ENCODE assay signal across 1 cellular context in genomic region chr20:38854654-38855066, GRCh38.
A peak's percentile ranks its signal among the peaks of the same experiment; 100 is the strongest.
TF ChIP-seq lines count a peak whose summit lies in the region.

No MANE protein-coding gene starts in this region.

TF ChIP-seq in K562, 482 proteins besides CTCF, POLR2A, EP300 and RAD21 (continued from another document and continues in another):
- TF ChIP-seq, protein P1, sequence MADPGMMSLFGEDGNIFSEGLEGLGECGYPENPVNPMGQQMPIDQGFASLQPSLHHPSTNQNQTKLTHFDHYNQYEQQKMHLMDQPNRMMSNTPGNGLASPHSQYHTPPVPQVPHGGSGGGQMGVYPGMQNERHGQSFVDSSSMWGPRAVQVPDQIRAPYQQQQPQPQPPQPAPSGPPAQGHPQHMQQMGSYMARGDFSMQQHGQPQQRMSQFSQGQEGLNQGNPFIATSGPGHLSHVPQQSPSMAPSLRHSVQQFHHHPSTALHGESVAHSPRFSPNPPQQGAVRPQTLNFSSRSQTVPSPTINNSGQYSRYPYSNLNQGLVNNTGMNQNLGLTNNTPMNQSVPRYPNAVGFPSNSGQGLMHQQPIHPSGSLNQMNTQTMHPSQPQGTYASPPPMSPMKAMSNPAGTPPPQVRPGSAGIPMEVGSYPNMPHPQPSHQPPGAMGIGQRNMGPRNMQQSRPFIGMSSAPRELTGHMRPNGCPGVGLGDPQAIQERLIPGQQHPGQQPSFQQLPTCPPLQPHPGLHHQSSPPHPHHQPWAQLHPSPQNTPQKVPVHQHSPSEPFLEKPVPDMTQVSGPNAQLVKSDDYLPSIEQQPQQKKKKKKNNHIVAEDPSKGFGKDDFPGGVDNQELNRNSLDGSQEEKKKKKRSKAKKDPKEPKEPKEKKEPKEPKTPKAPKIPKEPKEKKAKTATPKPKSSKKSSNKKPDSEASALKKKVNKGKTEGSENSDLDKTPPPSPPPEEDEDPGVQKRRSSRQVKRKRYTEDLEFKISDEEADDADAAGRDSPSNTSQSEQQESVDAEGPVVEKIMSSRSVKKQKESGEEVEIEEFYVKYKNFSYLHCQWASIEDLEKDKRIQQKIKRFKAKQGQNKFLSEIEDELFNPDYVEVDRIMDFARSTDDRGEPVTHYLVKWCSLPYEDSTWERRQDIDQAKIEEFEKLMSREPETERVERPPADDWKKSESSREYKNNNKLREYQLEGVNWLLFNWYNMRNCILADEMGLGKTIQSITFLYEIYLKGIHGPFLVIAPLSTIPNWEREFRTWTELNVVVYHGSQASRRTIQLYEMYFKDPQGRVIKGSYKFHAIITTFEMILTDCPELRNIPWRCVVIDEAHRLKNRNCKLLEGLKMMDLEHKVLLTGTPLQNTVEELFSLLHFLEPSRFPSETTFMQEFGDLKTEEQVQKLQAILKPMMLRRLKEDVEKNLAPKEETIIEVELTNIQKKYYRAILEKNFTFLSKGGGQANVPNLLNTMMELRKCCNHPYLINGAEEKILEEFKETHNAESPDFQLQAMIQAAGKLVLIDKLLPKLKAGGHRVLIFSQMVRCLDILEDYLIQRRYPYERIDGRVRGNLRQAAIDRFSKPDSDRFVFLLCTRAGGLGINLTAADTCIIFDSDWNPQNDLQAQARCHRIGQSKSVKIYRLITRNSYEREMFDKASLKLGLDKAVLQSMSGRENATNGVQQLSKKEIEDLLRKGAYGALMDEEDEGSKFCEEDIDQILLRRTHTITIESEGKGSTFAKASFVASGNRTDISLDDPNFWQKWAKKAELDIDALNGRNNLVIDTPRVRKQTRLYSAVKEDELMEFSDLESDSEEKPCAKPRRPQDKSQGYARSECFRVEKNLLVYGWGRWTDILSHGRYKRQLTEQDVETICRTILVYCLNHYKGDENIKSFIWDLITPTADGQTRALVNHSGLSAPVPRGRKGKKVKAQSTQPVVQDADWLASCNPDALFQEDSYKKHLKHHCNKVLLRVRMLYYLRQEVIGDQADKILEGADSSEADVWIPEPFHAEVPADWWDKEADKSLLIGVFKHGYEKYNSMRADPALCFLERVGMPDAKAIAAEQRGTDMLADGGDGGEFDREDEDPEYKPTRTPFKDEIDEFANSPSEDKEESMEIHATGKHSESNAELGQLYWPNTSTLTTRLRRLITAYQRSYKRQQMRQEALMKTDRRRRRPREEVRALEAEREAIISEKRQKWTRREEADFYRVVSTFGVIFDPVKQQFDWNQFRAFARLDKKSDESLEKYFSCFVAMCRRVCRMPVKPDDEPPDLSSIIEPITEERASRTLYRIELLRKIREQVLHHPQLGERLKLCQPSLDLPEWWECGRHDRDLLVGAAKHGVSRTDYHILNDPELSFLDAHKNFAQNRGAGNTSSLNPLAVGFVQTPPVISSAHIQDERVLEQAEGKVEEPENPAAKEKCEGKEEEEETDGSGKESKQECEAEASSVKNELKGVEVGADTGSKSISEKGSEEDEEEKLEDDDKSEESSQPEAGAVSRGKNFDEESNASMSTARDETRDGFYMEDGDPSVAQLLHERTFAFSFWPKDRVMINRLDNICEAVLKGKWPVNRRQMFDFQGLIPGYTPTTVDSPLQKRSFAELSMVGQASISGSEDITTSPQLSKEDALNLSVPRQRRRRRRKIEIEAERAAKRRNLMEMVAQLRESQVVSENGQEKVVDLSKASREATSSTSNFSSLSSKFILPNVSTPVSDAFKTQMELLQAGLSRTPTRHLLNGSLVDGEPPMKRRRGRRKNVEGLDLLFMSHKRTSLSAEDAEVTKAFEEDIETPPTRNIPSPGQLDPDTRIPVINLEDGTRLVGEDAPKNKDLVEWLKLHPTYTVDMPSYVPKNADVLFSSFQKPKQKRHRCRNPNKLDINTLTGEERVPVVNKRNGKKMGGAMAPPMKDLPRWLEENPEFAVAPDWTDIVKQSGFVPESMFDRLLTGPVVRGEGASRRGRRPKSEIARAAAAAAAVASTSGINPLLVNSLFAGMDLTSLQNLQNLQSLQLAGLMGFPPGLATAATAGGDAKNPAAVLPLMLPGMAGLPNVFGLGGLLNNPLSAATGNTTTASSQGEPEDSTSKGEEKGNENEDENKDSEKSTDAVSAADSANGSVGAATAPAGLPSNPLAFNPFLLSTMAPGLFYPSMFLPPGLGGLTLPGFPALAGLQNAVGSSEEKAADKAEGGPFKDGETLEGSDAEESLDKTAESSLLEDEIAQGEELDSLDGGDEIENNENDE (IDR thresholded peaks at IDR 0.05; ENCODE audit: low read depth, low read length) = no peak
- TF ChIP-seq ZNF395 (CRISPR knock-in tag; IDR thresholded peaks at IDR 0.05) (no peak), HEY1 (CRISPR knock-in tag; IDR thresholded peaks at IDR 0.05; ENCODE audit: borderline replicate concordance) (no peak), PTRF (tag; IDR thresholded peaks at IDR 0.05) (no peak), PHF8 (IDR thresholded peaks at IDR 0.05; ENCODE audit: borderline replicate concordance, low read length) (no peak), ZNF354B (CRISPR knock-in tag; IDR thresholded peaks at IDR 0.05) (no peak), MTA1 (IDR thresholded peaks at IDR 0.05; ENCODE audit: borderline replicate concordance) (no peak; the same call in 1 of the 2 replicates), TARDBP (IDR thresholded peaks at IDR 0.05) (no peak), E2F4 (CRISPR knock-in tag; IDR thresholded peaks at IDR 0.05; ENCODE audit: low read depth) (no peak), TFAM (CRISPR knock-in tag; conservative IDR thresholded peaks at IDR 0.05) (no peak), KDM1A (IDR thresholded peaks at IDR 0.05) (peak in 1 of 2 experiments; percentile 68; a peak in 3 of 4 replicates), U2AF1 (optimal IDR thresholded peaks at IDR 0.05; ENCODE audit: low read depth, low read length) (no peak), BRCA1 (IDR thresholded peaks at IDR 0.05) (no peak), BRCA1 (CRISPR knock-in tag; IDR thresholded peaks at IDR 0.05) (no peak), ATF7 (IDR thresholded peaks at IDR 0.05) (0 out of 2 replicates have a peak, but pooled peaks have one; percentile 51), GTF2E2 (tag; IDR thresholded peaks at IDR 0.05) (0 out of 2 replicates have a peak, but pooled peaks have one; percentile 55), ZNF740 (CRISPR knock-in tag; IDR thresholded peaks at IDR 0.05) (no peak), ZNF740 (tag; IDR thresholded peaks at IDR 0.05) (0 out of 4 replicates have a peak, but pooled peaks of 1 of the 2 experiments have one; percentile 39), DNMT1 (IDR thresholded peaks at IDR 0.05) (no peak), ZNF175 (CRISPR knock-in tag; IDR thresholded peaks at IDR 0.05; ENCODE audit: low read depth) (peak; percentile 77; the same call in 1 of the 2 replicates), BRF1 (IDR thresholded peaks at IDR 0.05; ENCODE audit: borderline replicate concordance, extremely low read depth, insufficient read length) (no peak), NFIC (IDR thresholded peaks at IDR 0.05) (0 out of 2 replicates have a peak, but pooled peaks have one; percentile 47), ID3 (CRISPR knock-in tag; IDR thresholded peaks at IDR 0.05) (no peak), ID3 (tag; IDR thresholded peaks at IDR 0.05) (peak; percentile 79; the same call in 1 of the 2 replicates), GTF2F1 (IDR thresholded peaks at IDR 0.05; ENCODE audit: low read depth, low read length) (no peak), ZNF217 (CRISPR knock-in tag; IDR thresholded peaks at IDR 0.05) (no peak), ZNF197 (CRISPR knock-in tag; IDR thresholded peaks at IDR 0.05; ENCODE audit: low read depth) (peak; percentile 81; the same call in 1 of the 2 replicates), JUN (IDR thresholded peaks at IDR 0.05; ENCODE audit: borderline replicate concordance, low read depth, low read length) (peak; percentile 29; the same call in 1 of the 2 replicates), JUN (CRISPR knock-in tag; IDR thresholded peaks at IDR 0.05; ENCODE audit: borderline replicate concordance) (no peak), NR0B1 (IDR thresholded peaks at IDR 0.05; ENCODE audit: partially characterized antibody) (no peak), SUPT5H (IDR thresholded peaks at IDR 0.05) (no peak), NCOA6 (IDR thresholded peaks at IDR 0.05) (no peak)
- TF ChIP-seq, protein P2, sequence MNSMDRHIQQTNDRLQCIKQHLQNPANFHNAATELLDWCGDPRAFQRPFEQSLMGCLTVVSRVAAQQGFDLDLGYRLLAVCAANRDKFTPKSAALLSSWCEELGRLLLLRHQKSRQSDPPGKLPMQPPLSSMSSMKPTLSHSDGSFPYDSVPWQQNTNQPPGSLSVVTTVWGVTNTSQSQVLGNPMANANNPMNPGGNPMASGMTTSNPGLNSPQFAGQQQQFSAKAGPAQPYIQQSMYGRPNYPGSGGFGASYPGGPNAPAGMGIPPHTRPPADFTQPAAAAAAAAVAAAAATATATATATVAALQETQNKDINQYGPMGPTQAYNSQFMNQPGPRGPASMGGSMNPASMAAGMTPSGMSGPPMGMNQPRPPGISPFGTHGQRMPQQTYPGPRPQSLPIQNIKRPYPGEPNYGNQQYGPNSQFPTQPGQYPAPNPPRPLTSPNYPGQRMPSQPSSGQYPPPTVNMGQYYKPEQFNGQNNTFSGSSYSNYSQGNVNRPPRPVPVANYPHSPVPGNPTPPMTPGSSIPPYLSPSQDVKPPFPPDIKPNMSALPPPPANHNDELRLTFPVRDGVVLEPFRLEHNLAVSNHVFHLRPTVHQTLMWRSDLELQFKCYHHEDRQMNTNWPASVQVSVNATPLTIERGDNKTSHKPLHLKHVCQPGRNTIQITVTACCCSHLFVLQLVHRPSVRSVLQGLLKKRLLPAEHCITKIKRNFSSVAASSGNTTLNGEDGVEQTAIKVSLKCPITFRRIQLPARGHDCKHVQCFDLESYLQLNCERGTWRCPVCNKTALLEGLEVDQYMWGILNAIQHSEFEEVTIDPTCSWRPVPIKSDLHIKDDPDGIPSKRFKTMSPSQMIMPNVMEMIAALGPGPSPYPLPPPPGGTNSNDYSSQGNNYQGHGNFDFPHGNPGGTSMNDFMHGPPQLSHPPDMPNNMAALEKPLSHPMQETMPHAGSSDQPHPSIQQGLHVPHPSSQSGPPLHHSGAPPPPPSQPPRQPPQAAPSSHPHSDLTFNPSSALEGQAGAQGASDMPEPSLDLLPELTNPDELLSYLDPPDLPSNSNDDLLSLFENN (IDR thresholded peaks at IDR 0.05; ENCODE audit: low read depth in 2 of 2, low read length in 2 of 2) = peak in 1 of 2 experiments; percentile 45; a peak in 1 of 4 replicates
- TF ChIP-seq, protein P3, sequence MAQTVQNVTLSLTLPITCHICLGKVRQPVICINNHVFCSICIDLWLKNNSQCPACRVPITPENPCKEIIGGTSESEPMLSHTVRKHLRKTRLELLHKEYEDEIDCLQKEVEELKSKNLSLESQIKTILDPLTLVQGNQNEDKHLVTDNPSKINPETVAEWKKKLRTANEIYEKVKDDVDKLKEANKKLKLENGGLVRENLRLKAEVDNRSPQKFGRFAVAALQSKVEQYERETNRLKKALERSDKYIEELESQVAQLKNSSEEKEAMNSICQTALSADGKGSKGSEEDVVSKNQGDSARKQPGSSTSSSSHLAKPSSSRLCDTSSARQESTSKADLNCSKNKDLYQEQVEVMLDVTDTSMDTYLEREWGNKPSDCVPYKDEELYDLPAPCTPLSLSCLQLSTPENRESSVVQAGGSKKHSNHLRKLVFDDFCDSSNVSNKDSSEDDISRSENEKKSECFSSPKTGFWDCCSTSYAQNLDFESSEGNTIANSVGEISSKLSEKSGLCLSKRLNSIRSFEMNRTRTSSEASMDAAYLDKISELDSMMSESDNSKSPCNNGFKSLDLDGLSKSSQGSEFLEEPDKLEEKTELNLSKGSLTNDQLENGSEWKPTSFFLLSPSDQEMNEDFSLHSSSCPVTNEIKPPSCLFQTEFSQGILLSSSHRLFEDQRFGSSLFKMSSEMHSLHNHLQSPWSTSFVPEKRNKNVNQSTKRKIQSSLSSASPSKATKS (CRISPR knock-in tag; IDR thresholded peaks at IDR 0.05) = no peak
- TF ChIP-seq, protein P4, sequence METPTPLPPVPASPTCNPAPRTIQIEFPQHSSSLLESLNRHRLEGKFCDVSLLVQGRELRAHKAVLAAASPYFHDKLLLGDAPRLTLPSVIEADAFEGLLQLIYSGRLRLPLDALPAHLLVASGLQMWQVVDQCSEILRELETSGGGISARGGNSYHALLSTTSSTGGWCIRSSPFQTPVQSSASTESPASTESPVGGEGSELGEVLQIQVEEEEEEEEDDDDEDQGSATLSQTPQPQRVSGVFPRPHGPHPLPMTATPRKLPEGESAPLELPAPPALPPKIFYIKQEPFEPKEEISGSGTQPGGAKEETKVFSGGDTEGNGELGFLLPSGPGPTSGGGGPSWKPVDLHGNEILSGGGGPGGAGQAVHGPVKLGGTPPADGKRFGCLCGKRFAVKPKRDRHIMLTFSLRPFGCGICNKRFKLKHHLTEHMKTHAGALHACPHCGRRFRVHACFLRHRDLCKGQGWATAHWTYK (CRISPR knock-in tag; IDR thresholded peaks at IDR 0.05) = peak; percentile 92
